11 cellular contexts compared by ENCODE assay signal in the genomic region with DNA sequence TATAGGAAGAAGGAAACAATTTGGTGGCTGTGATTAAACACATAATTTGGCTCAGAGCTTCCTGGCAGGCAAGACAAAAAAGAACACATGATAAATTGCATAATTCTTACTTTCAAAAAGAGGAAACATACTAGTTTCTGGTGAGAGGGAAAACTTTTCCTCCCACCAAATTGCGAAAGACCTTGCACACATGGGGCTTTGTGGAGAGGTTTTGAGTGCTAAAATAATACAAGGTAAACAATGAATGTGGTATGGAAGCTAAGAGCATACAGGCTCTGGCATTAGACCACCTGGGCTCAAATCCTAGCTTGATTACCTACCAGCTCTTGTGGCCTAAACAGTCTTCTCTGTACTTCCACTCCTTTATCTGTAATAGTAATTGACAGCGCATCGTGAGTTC.
A peak's percentile ranks its signal among the peaks of the same experiment; 100 is the strongest.
DNase-seq lines count a peak whose midpoint lies in the region; ATAC-seq, FAIRE-seq and TF ChIP-seq lines count a peak whose summit lies in the region.
"Had no signal": no experiment of that assay in that cellular context is flagged by ENCODE, and none has a peak within 500 bp of the region (broad histone marks: within the 10 kb centered on the region; RNA-seq: fewer than 3 reads in every experiment).

No MANE protein-coding gene starts in this region.

- intact Hi-C loops in testis (cut with DNase I; ENCODE audit: low total_unique reads) = no loop called here

- FAIRE-seq in keratinocyte (lab: Jason Lieb, UNC) = peak; percentile 83
- FAIRE-seq: TTC549 had no signal

- dilution Hi-C loops in keratinocyte (cut with MboI; ENCODE audit: extremely low pct_ligation_motif_present, low sequenced_read_pairs) = no loop called here

- DNase-seq in NCI-H2029 (lab: John Stamatoyannopoulos, UW) (peak; percentile 73), amniotic epithelial cell (ENCODE audit: low read depth) (peak; percentile 75), keratinocyte (ENCODE audit: low read depth, low spot score) (peak; percentile 28), testis (peak; percentile 52), NCI-H1930 (lab: John Stamatoyannopoulos, UW) (no peak)
- DNase-seq in stimulated activated CD4-positive, alpha-beta T cell treated with anti-CD3 and anti-CD28 coated beads, Interleukin-12 subunit alpha, Interleukin-12 subunit beta, amount 100 ng/mL, for 4 hours = no peak
- DNase-seq: mesendoderm had no signal

- H4K20me1 ChIP-seq in keratinocyte (ENCODE audit: control insufficient read depth, extremely low read depth, insufficient read depth, low read length) = no peaks in the 10 kb centered on the region

- 75 to 76% methylated on average over 3 of the region's 3 CpGs for WGBS in testis, 2 donors

- H3K9me3 ChIP-seq in keratinocyte (ENCODE audit: control insufficient read depth, low read depth, low read length) (no peaks in the 10 kb centered on the region), testis (no peaks in the 10 kb centered on the region)
- H3K9me3 ChIP-seq: HAP-1 had no signal

- H3K27ac ChIP-seq in keratinocyte (ENCODE audit: control insufficient read depth, insufficient read depth, low read length) (peak overlapping the region; percentile 99), testis (peak overlapping the region; percentile 34 to 77)

- TF ChIP-seq POLR2A in testis (IDR thresholded peaks at IDR 0.05) = no peak

- no peaks in the 10 kb centered on the region for H3K79me2 ChIP-seq in keratinocyte (ENCODE audit: control insufficient read depth, insufficient read depth, low read length)

- H3K9me1 ChIP-seq in keratinocyte (ENCODE audit: control insufficient read depth, extremely low read depth, insufficient read depth, low read length) = no peaks in the 10 kb centered on the region

- ATAC-seq in HG03045 (IDR thresholded peaks at IDR 0.05; ENCODE audit: unreplicated experiment) = no peak
- ATAC-seq in HG03469 (IDR thresholded peaks at IDR 0.05; ENCODE audit: unreplicated experiment) = no peak

- H3K36me3 ChIP-seq in keratinocyte (ENCODE audit: control insufficient read depth in 2 of 2, extremely low read depth in 1 of 2, insufficient read depth in 2 of 2, low read length in 2 of 2) = no peaks in the 10 kb centered on the region
- no peaks in the 10 kb centered on the region for H3K36me3 ChIP-seq in testis (ENCODE audit: low read depth, missing control alignments)
- H3K36me3 ChIP-seq: HAP-1 had no signal

- no peak for TF ChIP-seq CTCF in keratinocyte (optimal IDR thresholded peaks at IDR 0.05 in 1 of 3, IDR thresholded peaks at IDR 0.05 in 1 of 3, conservative IDR thresholded peaks at IDR 0.05 in 1 of 3; ENCODE audit: extremely low read depth in 1 of 3, insufficient read depth in 2 of 3, low read length in 3 of 3)
- TF ChIP-seq CTCF in testis (IDR thresholded peaks at IDR 0.05) = no peak

- H2AFZ ChIP-seq in keratinocyte (ENCODE audit: control insufficient read depth, low read length) = peak overlapping the region; percentile 58

- H3K4me2 ChIP-seq in keratinocyte (ENCODE audit: control insufficient read depth, extremely low read depth, insufficient read depth, low read depth, low read length) = peak overlapping the region; percentile 89

- H3K4me1 ChIP-seq in keratinocyte (ENCODE audit: control insufficient read depth, extremely low read depth, insufficient read depth, low read length) (peaks cover 57% of the 10 kb centered on the region), testis (peaks cover 40% of the 10 kb centered on the region)

- H3K4me3 ChIP-seq in keratinocyte (ENCODE audit: control insufficient read depth in 2 of 3, extremely low read depth in 1 of 3, insufficient read depth in 2 of 3, low read depth in 1 of 3, low read length in 3 of 3) (no peak overlapping the region), testis (no peak overlapping the region)
- H3K4me3 ChIP-seq: HAP-1 had no signal

- peak overlapping the region; percentile 85 for H3K9ac ChIP-seq in keratinocyte (ENCODE audit: control insufficient read depth, extremely low read depth, insufficient read depth, low read length)

- no peaks in the 10 kb centered on the region for H3K27me3 ChIP-seq in keratinocyte (ENCODE audit: control insufficient read depth, extremely low read depth, insufficient read depth, low read length)
- H3K27me3 ChIP-seq in testis = no peaks in the 10 kb centered on the region

Comparison
In these comparisons a context has a peak if more than half of its experiments do, and no peak if none do; other contexts are left out.
1. DNase-seq: peak in NCI-H2029 (single experiment), amniotic epithelial cell (single experiment), keratinocyte (single experiment) and testis (single experiment); none in stimulated activated CD4-positive, alpha-beta T cell treated with anti-CD3 and anti-CD28 coated beads, Interleukin-12 subunit alpha, Interleukin-12 subunit beta, amount 100 ng/mL, for 4 hours (single experiment) and NCI-H1930 (0 of 2).